25 cellular contexts compared by ENCODE assay signal in the genomic region with DNA sequence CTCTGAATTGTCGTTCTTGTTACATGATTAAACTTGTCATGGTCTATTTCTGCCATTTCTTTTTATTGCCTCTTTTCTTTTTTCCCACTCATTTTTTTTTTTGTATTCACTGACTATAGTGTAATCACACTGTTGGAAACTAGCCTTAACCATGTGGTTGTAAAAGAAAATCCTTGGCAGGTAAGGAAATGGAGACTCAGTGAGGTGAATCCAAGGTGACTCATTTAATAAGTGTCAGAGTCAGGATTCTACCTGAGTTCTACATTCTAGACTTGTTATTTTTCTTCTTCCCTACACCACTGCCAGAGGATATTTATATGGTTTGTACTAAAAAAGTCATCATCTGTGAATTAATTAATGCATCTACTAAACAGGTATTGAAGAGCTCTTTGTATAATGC.
"Had no signal": no experiment of that assay in that cellular context is flagged by ENCODE, and none has a peak within 500 bp of the region (broad histone marks: within the 10 kb centered on the region; RNA-seq: fewer than 3 reads in every experiment).

No MANE protein-coding gene starts in this region.

- H3K4me3 Mint-ChIP-seq: activated CD4-positive, alpha-beta memory T cell treated with anti-CD3 and anti-CD28 coated beads for 36 hours; activated CD4-positive, alpha-beta T cell treated with anti-CD3 and anti-CD28 coated beads, Interleukin-2, amount 10 ng/mL, durations not matched to agents 7 days and 5 days; activated naive CD4-positive, alpha-beta T cell treated with anti-CD3 and anti-CD28 coated beads for 36 hours; activated naive CD8-positive, alpha-beta T cell; activated T-cell treated with anti-CD3 and anti-CD28 coated beads, Interleukin-2, amount 50 U/mL, for 4 hours; activated T-helper 17 cell treated with anti-CD3 and anti-CD28 coated beads, Interleukin-2, amount 50 U/mL, for 72 hours had no signal

- H3K9me3 ChIP-seq: SJCRH30, SK-N-SH had no signal

- DNase-seq: activated CD4-positive, alpha-beta memory T cell treated with anti-CD3 and anti-CD28 coated beads for 36 hours; activated CD4-positive, alpha-beta T cell treated with anti-CD3 and anti-CD28 coated beads, Interleukin-2, amount 10 ng/mL, durations not matched to agents 7 days and 5 days; activated CD4-positive, CD25-positive, alpha-beta regulatory T cell; activated CD8-positive, alpha-beta memory T cell treated with anti-CD3 and anti-CD28 coated beads for 24 hours; activated gamma-delta T cell; activated naive CD4-positive, alpha-beta T cell treated with anti-CD3 and anti-CD28 coated beads for 36 hours; activated T-cell treated with anti-CD3 and anti-CD28 coated beads, Interleukin-2, amount 50 U/mL, for 4 hours; amygdala; brain microvascular endothelial cell; caudate nucleus; MM.1S; NCI-H1105 treated with DMSO at 0.1 percent for 48 hours; NCI-H1436 treated with DMSO at 0.1 percent for 48 hours; NCI-H187; NCI-H2081; NCI-H510A treated with DMSO at 0.1 percent for 48 hours; NCI-H69; PC-9; Right ventricle myocardium superior; SJCRH30; SK-N-SH; T-helper 1 cell had no signal

- H3K27ac Mint-ChIP-seq: activated CD4-positive, alpha-beta memory T cell treated with anti-CD3 and anti-CD28 coated beads for 36 hours; activated CD4-positive, alpha-beta T cell treated with anti-CD3 and anti-CD28 coated beads, Interleukin-2, amount 10 ng/mL, durations not matched to agents 7 days and 5 days; activated naive CD4-positive, alpha-beta T cell treated with anti-CD3 and anti-CD28 coated beads for 36 hours; activated naive CD8-positive, alpha-beta T cell; activated T-helper 17 cell treated with anti-CD3 and anti-CD28 coated beads, Interleukin-2, amount 50 U/mL, for 72 hours had no signal

- H3K4me1 ChIP-seq: SJCRH30 had no signal

- H3K4me3 ChIP-seq: PC-9, SJCRH30 had no signal

- H3K36me3 Mint-ChIP-seq: activated CD4-positive, alpha-beta memory T cell treated with anti-CD3 and anti-CD28 coated beads for 36 hours; activated naive CD8-positive, alpha-beta T cell had no signal

- H3K4me1 Mint-ChIP-seq: activated CD4-positive, alpha-beta T cell treated with anti-CD3 and anti-CD28 coated beads, Interleukin-2, amount 10 ng/mL, durations not matched to agents 7 days and 5 days; activated T-helper 17 cell treated with anti-CD3 and anti-CD28 coated beads, Interleukin-2, amount 50 U/mL, for 72 hours had no signal

- H3K4me2 ChIP-seq: PC-9, SK-N-SH had no signal

- ATAC-seq: activated T-cell treated with anti-CD3 and anti-CD28 coated beads, Interleukin-2, amount 50 U/mL, for 4 hours; activated T-helper 17 cell treated with anti-CD3 and anti-CD28 coated beads, Interleukin-2, amount 50 U/mL, for 72 hours had no signal

- H3K27me3 ChIP-seq: brain microvascular endothelial cell, SJCRH30 had no signal

- H3K27ac ChIP-seq: brain microvascular endothelial cell, PC-9, SJCRH30, VCaP had no signal

- H3K9me3 Mint-ChIP-seq: activated CD4-positive, alpha-beta memory T cell treated with anti-CD3 and anti-CD28 coated beads for 36 hours; activated CD4-positive, alpha-beta T cell treated with anti-CD3 and anti-CD28 coated beads, Interleukin-2, amount 10 ng/mL, durations not matched to agents 7 days and 5 days had no signal

- H3K27me3 Mint-ChIP-seq: activated CD4-positive, alpha-beta memory T cell treated with anti-CD3 and anti-CD28 coated beads for 36 hours; activated CD4-positive, alpha-beta T cell treated with anti-CD3 and anti-CD28 coated beads, Interleukin-2, amount 10 ng/mL, durations not matched to agents 7 days and 5 days; activated naive CD8-positive, alpha-beta T cell; activated T-helper 17 cell treated with anti-CD3 and anti-CD28 coated beads, Interleukin-2, amount 50 U/mL, for 72 hours had no signal

- H3K36me3 ChIP-seq: brain microvascular endothelial cell, SJCRH30 had no signal
